9 cellular contexts compared by ENCODE assay signal in the genomic region with DNA sequence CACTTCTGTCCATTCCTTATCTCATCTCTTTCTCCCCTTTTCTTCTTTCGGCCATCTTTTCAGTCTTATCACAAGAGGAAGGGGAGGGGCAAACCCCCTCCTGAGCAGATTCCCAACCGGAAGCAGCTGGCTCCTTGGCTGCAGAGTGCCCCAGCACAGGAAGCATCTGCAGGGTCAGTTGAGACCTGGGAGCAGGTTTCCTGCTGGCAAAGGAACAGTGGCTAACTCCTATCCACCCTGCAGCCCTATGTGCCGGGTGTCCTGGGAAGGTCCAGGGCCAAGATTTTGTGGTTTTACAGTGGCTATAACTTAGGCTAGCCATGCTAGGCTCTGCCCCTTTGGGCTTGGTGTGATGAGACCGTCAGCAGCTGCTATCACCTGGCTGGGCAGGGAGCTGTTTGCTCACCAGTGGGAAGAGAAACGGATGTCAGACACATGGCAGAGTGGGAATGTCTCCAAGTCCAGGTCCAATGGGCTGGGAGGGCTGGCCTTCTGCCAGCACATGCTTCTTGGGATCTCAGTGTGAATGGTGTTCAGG. TPM values are rescaled to one million over a fixed set of nuclear protein-coding genes. Genes with fewer than 3 reads are reported as not detected.
DNase-seq lines count a peak whose midpoint lies in the region; FAIRE-seq and TF ChIP-seq lines count a peak whose summit lies in the region.
"Had no signal": no experiment of that assay in that cellular context is flagged by ENCODE, and none has a peak within 500 bp of the region (broad histone marks: within the 10 kb centered on the region; RNA-seq: fewer than 3 reads in every experiment).

No MANE protein-coding gene starts in this region.

- peak overlapping the region; percentile 58 for H3K4me3 Mint-ChIP-seq in T-helper 2 cell treated with Interferon-gamma antibody and Interleukin-4, amounts not matched to agents 5 μg/mL and 100 μg/mL, for 36 hours
- no peak overlapping the region for H3K4me3 Mint-ChIP-seq in progenitor cell of endocrine pancreas (ENCODE audit: low read depth)

- H3K27ac Mint-ChIP-seq in T-helper 2 cell treated with Interferon-gamma antibody and Interleukin-4, amounts not matched to agents 5 μg/mL and 100 μg/mL, for 36 hours = peak overlapping the region; percentile 82
- peak overlapping the region; percentile 45 for H3K27ac Mint-ChIP-seq in progenitor cell of endocrine pancreas

- peaks cover 66% of the 10 kb centered on the region for H3K36me3 Mint-ChIP-seq in T-helper 2 cell treated with Interferon-gamma antibody and Interleukin-4, amounts not matched to agents 5 μg/mL and 100 μg/mL, for 36 hours (ENCODE audit: low read depth)
- peaks cover 15% of the 10 kb centered on the region for H3K36me3 Mint-ChIP-seq in progenitor cell of endocrine pancreas (ENCODE audit: insufficient read depth)

- no peak for FAIRE-seq in D721Med (lab: Jason Lieb, UNC)
- FAIRE-seq: G401.6 had no signal

- TF ChIP-seq CTCF in fibroblast of pulmonary artery (IDR thresholded peaks at IDR 0.05; ENCODE audit: low read length, missing control alignments) (no peak), progenitor cell of endocrine pancreas (IDR thresholded peaks at IDR 0.05; ENCODE audit: unreplicated experiment) (no peak), D721Med (IDR thresholded peaks at IDR 0.05; ENCODE audit: insufficient read depth, missing control alignments) (no peak)

- H3K9me3 Mint-ChIP-seq in T-helper 2 cell treated with Interferon-gamma antibody and Interleukin-4, amounts not matched to agents 5 μg/mL and 100 μg/mL, for 36 hours = no peaks in the 10 kb centered on the region
- H3K9me3 Mint-ChIP-seq in progenitor cell of endocrine pancreas (ENCODE audit: low read depth) = no peaks in the 10 kb centered on the region

- H3K4me1 Mint-ChIP-seq in T-helper 2 cell treated with Interferon-gamma antibody and Interleukin-4, amounts not matched to agents 5 μg/mL and 100 μg/mL, for 36 hours (ENCODE audit: low read depth) = peaks cover 79% of the 10 kb centered on the region
- H3K4me1 Mint-ChIP-seq in progenitor cell of endocrine pancreas (ENCODE audit: low read depth) = no peaks in the 10 kb centered on the region

- no peak for DNase-seq in T-helper 2 cell treated with Interferon-gamma antibody and Interleukin-4, amounts not matched to agents 5 μg/mL and 100 μg/mL, for 36 hours (ENCODE audit: low spot score)
- DNase-seq in T-helper 2 cell (no peak), SHP77 (lab: John Stamatoyannopoulos, UW) (peak; percentile 61 to 85), fibroblast of pulmonary artery (ENCODE audit: low read depth) (peak; percentile 75), progenitor cell of endocrine pancreas (ENCODE audit: low spot score, unreplicated experiment) (no peak), D721Med (ENCODE audit: insufficient read length, low spot score) (no peak), NOMO-1 (lab: John Stamatoyannopoulos, UW; ENCODE audit: unreplicated experiment in 2 of 2) (no peak), GM19238 (ENCODE audit: insufficient read length, low spot score) (no peak)

- no peaks in the 10 kb centered on the region for H3K27me3 Mint-ChIP-seq in T-helper 2 cell treated with Interferon-gamma antibody and Interleukin-4, amounts not matched to agents 5 μg/mL and 100 μg/mL, for 36 hours (ENCODE audit: low read depth)
- no peaks in the 10 kb centered on the region for H3K27me3 Mint-ChIP-seq in progenitor cell of endocrine pancreas

- no peak overlapping the region for H3K4me3 ChIP-seq in fibroblast of pulmonary artery (replicated peaks; ENCODE audit: low read depth, low read length)

RNA-seq across cellular contexts. Expression of a gene that starts 40.4 kb away (rescaled TPM):
- 0.72 and 1.5 TPM in 2 replicates for total RNA-seq in progenitor cell of endocrine pancreas

Comparison
In these comparisons a context has a peak if more than half of its experiments do, and no peak if none do; other contexts are left out.
1. DNase-seq: peak in SHP77 (2 of 2) and fibroblast of pulmonary artery (single experiment); none in T-helper 2 cell treated with Interferon-gamma antibody and Interleukin-4, amounts not matched to agents 5 μg/mL and 100 μg/mL, for 36 hours (single experiment), T-helper 2 cell (0 of 5), progenitor cell of endocrine pancreas (single experiment), D721Med (single experiment), NOMO-1 (0 of 2) and GM19238 (single experiment).